Comparison of ENCODE assay signal across 1 cellular context in the genomic region with DNA sequence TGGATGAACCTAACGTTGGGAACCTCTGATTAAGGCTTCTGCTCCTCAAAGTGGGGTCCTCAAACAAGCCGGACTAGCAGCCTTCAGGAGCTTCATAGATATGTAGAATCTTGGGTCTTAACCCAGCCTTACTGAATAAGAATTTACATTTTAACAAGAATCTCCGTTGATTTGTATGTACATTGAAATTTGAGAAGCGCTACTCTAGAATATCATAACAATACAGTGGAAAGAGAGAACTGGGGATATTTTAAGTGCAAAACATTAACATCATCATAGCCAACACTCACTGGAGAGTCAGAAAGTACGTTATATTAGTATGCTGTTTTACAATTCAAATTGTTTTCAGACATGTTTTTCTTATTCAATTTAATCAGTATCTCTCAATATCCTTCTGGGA.
TF ChIP-seq lines count a peak whose summit lies in the region.

No MANE protein-coding gene starts in this region.

TF ChIP-seq in endothelial cell of umbilical vein, 7 proteins besides CTCF, POLR2A, EP300 and RAD21:
- TF ChIP-seq, protein P1, sequence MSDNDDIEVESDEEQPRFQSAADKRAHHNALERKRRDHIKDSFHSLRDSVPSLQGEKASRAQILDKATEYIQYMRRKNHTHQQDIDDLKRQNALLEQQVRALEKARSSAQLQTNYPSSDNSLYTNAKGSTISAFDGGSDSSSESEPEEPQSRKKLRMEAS (IDR thresholded peaks at IDR 0.05; ENCODE audit: insufficient read depth, insufficient read length), result no peak
- no peak for TF ChIP-seq FOS (IDR thresholded peaks at IDR 0.05; ENCODE audit: borderline replicate concordance, insufficient read depth, low read length)
- TF ChIP-seq EZH2 (IDR thresholded peaks at IDR 0.05; ENCODE audit: borderline replicate concordance, low read depth, low read length, severe bottlenecking), result no peak
- no peak for TF ChIP-seq GATA2 (IDR thresholded peaks at IDR 0.05; ENCODE audit: insufficient read depth, insufficient read length, low read depth, low read length)
- TF ChIP-seq JUN (IDR thresholded peaks at IDR 0.05; ENCODE audit: borderline replicate concordance, insufficient read depth, insufficient read length, low read depth), result no peak
- no peak for TF ChIP-seq POLR2AphosphoS5 (IDR thresholded peaks at IDR 0.05; ENCODE audit: insufficient read depth, low read depth, low read length)
- no peak for TF ChIP-seq MYC (IDR thresholded peaks at IDR 0.05; ENCODE audit: low read depth, low read length)
